1 cellular context compared by ENCODE assay signal in the genomic region with DNA sequence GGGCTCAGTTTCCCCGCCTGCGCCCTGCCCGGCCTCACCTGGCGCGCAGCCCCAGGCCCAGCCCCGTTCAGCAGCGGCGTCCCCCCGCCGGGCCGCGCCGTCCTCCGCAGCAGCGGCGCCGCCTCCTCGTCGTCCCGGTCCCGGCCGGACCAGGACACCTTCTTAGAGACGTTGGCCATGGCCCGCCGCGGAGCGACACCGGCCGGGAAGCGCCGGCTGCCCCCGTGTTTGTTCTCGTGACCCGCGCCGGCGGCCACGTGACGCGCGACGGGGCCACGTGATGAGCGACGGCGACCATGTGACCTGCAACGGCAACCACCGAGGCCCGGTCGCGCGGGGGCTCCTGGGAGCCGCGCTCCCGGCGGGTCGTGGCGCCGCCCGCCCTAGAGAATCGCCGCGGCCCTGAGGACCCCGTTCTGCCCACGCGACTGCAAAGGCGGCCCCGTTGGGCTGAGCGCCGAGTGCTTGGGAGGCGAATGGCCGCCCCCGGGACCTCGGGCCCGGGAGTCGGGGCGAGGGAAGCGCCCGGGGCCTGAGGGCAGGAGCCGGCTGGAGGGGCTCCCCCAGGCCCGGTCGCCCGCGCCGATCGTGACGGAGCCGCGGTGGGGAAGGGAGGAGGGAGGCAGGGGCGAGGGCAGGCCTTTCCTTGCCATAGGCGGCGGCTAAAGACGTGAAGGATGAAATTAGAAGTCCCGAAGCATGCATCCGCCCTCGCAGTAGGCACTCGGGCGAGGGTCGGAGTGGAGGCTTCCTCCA.
TF ChIP-seq lines count a peak whose summit lies in the region.

A gene with protein sequence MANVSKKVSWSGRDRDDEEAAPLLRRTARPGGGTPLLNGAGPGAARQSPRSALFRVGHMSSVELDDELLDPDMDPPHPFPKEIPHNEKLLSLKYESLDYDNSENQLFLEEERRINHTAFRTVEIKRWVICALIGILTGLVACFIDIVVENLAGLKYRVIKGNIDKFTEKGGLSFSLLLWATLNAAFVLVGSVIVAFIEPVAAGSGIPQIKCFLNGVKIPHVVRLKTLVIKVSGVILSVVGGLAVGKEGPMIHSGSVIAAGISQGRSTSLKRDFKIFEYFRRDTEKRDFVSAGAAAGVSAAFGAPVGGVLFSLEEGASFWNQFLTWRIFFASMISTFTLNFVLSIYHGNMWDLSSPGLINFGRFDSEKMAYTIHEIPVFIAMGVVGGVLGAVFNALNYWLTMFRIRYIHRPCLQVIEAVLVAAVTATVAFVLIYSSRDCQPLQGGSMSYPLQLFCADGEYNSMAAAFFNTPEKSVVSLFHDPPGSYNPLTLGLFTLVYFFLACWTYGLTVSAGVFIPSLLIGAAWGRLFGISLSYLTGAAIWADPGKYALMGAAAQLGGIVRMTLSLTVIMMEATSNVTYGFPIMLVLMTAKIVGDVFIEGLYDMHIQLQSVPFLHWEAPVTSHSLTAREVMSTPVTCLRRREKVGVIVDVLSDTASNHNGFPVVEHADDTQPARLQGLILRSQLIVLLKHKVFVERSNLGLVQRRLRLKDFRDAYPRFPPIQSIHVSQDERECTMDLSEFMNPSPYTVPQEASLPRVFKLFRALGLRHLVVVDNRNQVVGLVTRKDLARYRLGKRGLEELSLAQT (minus strand): TSS at position 233 of the 756 bp plus-strand sequence. CDS start 54 bp downstream, at position 179.

TF ChIP-seq in HepG2, 621 proteins besides CTCF, POLR2A, EP300 and RAD21 (continued from another document and continues in another):
- TF ChIP-seq ATF6 (CRISPR knock-in tag; conservative IDR thresholded peaks at IDR 0.05) (no peak), KLF6 (CRISPR knock-in tag; IDR thresholded peaks at IDR 0.05) (peak; percentile 98), ZFP90 (CRISPR knock-in tag; IDR thresholded peaks at IDR 0.05; ENCODE audit: borderline replicate concordance) (no peak; the same call in 1 of the 2 replicates), ZBTB7B (CRISPR knock-in tag; IDR thresholded peaks at IDR 0.05) (peak; percentile 51; the same call in 1 of the 2 replicates), ZNF337 (CRISPR knock-in tag; IDR thresholded peaks at IDR 0.05; ENCODE audit: borderline replicate concordance, low read depth) (no peak), CBFB (CRISPR knock-in tag; IDR thresholded peaks at IDR 0.05) (peak; percentile 91), ELK4 (CRISPR knock-in tag; IDR thresholded peaks at IDR 0.05; ENCODE audit: borderline replicate concordance) (no peak), THAP7 (CRISPR knock-in tag; IDR thresholded peaks at IDR 0.05) (peak; percentile 49; the same call in 1 of the 2 replicates), ZNF768 (CRISPR knock-in tag; IDR thresholded peaks at IDR 0.05) (peak; percentile 75), ZBTB33 (CRISPR knock-in tag; IDR thresholded peaks at IDR 0.05) (peak; percentile 69; the same call in 1 of the 2 replicates), ZNF556 (CRISPR knock-in tag; IDR thresholded peaks at IDR 0.05; ENCODE audit: borderline replicate concordance) (peak; percentile 77; the same call in 1 of the 2 replicates)
- TF ChIP-seq, protein P1, sequence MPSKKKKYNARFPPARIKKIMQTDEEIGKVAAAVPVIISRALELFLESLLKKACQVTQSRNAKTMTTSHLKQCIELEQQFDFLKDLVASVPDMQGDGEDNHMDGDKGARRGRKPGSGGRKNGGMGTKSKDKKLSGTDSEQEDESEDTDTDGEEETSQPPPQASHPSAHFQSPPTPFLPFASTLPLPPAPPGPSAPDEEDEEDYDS (CRISPR knock-in tag; IDR thresholded peaks at IDR 0.05), result peak; percentile 79
- TF ChIP-seq, protein P2, sequence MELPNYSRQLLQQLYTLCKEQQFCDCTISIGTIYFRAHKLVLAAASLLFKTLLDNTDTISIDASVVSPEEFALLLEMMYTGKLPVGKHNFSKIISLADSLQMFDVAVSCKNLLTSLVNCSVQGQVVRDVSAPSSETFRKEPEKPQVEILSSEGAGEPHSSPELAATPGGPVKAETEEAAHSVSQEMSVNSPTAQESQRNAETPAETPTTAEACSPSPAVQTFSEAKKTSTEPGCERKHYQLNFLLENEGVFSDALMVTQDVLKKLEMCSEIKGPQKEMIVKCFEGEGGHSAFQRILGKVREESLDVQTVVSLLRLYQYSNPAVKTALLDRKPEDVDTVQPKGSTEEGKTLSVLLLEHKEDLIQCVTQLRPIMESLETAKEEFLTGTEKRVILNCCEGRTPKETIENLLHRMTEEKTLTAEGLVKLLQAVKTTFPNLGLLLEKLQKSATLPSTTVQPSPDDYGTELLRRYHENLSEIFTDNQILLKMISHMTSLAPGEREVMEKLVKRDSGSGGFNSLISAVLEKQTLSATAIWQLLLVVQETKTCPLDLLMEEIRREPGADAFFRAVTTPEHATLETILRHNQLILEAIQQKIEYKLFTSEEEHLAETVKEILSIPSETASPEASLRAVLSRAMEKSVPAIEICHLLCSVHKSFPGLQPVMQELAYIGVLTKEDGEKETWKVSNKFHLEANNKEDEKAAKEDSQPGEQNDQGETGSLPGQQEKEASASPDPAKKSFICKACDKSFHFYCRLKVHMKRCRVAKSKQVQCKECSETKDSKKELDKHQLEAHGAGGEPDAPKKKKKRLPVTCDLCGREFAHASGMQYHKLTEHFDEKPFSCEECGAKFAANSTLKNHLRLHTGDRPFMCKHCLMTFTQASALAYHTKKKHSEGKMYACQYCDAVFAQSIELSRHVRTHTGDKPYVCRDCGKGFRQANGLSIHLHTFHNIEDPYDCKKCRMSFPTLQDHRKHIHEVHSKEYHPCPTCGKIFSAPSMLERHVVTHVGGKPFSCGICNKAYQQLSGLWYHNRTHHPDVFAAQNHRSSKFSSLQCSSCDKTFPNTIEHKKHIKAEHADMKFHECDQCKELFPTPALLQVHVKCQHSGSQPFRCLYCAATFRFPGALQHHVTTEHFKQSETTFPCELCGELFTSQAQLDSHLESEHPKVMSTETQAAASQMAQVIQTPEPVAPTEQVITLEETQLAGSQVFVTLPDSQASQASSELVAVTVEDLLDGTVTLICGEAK (IDR thresholded peaks at IDR 0.05), result no peak
- TF ChIP-seq, protein P2 (CRISPR knock-in tag; IDR thresholded peaks at IDR 0.05), result peak; percentile 58; the same call in 1 of the 2 replicates
- TF ChIP-seq, protein P3, sequence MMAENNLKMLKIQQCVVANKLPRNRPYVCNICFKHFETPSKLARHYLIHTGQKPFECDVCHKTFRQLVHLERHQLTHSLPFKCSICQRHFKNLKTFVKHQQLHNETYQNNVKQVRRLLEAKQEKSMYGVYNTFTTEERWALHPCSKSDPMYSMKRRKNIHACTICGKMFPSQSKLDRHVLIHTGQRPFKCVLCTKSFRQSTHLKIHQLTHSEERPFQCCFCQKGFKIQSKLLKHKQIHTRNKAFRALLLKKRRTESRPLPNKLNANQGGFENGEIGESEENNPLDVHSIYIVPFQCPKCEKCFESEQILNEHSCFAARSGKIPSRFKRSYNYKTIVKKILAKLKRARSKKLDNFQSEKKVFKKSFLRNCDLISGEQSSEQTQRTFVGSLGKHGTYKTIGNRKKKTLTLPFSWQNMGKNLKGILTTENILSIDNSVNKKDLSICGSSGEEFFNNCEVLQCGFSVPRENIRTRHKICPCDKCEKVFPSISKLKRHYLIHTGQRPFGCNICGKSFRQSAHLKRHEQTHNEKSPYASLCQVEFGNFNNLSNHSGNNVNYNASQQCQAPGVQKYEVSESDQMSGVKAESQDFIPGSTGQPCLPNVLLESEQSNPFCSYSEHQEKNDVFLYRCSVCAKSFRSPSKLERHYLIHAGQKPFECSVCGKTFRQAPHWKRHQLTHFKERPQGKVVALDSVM (CRISPR knock-in tag; IDR thresholded peaks at IDR 0.05), result no peak
- TF ChIP-seq, protein P4, sequence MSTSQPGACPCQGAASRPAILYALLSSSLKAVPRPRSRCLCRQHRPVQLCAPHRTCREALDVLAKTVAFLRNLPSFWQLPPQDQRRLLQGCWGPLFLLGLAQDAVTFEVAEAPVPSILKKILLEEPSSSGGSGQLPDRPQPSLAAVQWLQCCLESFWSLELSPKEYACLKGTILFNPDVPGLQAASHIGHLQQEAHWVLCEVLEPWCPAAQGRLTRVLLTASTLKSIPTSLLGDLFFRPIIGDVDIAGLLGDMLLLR (CRISPR knock-in tag; IDR thresholded peaks at IDR 0.05), result peak; percentile 97
